8 cellular contexts compared by ENCODE assay signal in the genomic region with DNA sequence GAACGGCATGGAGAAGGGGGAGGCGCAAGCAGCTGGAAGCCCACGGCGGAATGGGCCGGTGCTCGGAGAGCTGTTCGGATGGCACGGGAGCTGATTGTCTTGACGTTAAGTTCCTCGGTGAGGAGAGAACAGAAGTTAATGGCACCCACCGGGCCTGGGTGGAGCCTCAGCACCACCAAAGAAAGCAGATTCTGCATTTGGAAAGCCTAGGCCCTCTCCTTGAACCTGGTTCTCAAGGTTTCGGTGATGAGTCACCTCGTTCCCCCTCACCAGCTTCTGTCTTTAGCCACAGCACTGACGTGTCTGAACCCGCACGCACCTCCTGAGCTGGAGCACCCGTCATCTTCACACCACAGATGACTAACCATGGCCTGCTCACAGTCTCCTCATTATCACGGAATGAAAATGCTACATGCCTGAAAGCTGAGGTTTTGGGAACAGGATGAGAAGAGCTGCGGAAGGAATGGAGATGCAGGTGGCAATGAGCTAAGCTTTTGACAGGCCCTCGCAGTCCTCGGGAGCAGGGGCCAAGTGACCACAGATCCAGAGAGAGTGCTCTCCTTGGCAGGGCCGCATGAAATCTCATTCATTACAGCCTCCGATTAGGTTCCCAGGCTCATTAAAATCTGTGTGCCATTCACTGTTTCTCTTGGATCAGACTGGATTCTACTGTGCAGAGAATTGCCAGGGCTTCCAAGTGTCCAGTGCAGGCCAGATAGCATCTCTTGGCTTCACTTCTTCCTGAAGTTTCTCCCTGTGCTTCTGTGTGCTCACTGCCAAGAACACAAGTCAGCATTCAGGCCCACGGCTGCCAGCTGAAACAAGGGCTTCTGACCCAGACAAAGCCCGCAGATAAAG.
DNase-seq lines count a peak whose midpoint lies in the region; ATAC-seq and TF ChIP-seq lines count a peak whose summit lies in the region.

No MANE protein-coding gene starts in this region.

- DNase-seq in HS-27A (ENCODE audit: low read depth) (peak; percentile 90), amniotic epithelial cell (ENCODE audit: low read depth) (peak; percentile 98), lower leg skin (ENCODE audit: low spot score in 2 of 2) (peak; percentile 74 to 86), GF-D8 (lab: John Stamatoyannopoulos, UW) (no peak), activated gamma-delta T cell treated with Interleukin-2 at 50 U/mL for 16 hours (no peak)
- peak; percentile 66 for DNase-seq in stimulated activated naive CD8-positive, alpha-beta T cell treated with anti-CD3 and anti-CD28 coated beads, Interleukin-15, Interleukin-2, amounts not matched to agents 100 U/mL and 50 U/mL, for 24 hours

- 51 to 56% methylated on average over 25 of the region's 25 CpGs for WGBS in lower leg skin, 2 donors

- no peak for TF ChIP-seq CTCF in lower leg skin (IDR thresholded peaks at IDR 0.05)

- intact Hi-C loops in lower leg skin (cut with DNase I; ENCODE audit: low total_unique reads): no loop called here

- ATAC-seq in GM19351 (IDR thresholded peaks at IDR 0.05; ENCODE audit: unreplicated experiment) (peak; percentile 93), HG02642 (IDR thresholded peaks at IDR 0.05; ENCODE audit: poor library complexity, unreplicated experiment) (no peak)
- peak; percentile 84 for ATAC-seq in stimulated activated naive CD8-positive, alpha-beta T cell treated with anti-CD3 and anti-CD28 coated beads, Interleukin-15, Interleukin-2, amounts not matched to agents 100 U/mL and 50 U/mL, for 24 hours

- no peak overlapping the region for H3K4me3 ChIP-seq in lower leg skin (ENCODE audit: low read depth, poor library complexity, severe bottlenecking)

- no peak for TF ChIP-seq POLR2A in lower leg skin (IDR thresholded peaks at IDR 0.05)

Comparison
In these comparisons a context has a peak if more than half of its experiments do, and no peak if none do; other contexts are left out.
1. DNase-seq: peak in HS-27A (single experiment), amniotic epithelial cell (single experiment), lower leg skin (2 of 2) and stimulated activated naive CD8-positive, alpha-beta T cell treated with anti-CD3 and anti-CD28 coated beads, Interleukin-15, Interleukin-2, amounts not matched to agents 100 U/mL and 50 U/mL, for 24 hours (single experiment); none in GF-D8 (single experiment) and activated gamma-delta T cell treated with Interleukin-2 at 50 U/mL for 16 hours (single experiment).